8 cellular contexts compared by ENCODE assay signal in the genomic region with DNA sequence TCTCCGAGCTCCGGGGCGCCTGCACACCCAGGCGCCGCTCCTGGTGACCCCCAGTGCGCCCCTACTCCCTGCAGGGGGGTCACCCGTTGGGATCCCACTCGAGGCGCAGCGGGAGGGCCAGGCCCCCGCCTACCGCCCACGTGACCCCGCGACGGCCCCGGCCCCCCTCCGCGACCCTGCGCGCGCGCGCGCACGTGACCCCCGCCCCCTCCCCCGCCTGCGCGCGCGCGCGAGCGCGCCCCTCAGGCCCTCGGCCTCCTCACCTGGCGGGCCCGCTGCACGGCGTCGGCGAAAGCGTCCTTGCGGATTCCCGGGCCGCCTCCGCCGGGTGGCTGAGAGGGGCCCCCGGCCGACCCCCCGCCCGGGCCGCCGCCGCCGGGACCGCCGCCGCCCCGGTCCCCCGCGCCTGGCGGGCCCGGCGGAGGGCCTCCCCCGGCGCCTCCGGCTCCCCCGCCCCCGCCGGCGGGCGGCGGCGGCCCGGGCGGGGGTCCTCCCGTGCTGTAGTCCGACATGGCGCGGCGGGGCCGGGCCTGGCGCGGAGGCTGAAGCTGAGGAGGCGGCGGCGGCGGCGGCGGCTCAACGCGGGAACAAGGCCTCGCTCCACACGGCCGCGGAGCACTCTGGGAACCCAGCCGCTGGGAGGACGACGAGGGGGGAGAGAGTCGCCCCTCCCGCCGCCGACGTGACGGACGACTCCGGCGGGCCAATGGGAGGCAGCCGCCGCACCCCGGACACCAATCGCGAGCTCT. TPM values are rescaled to one million over a fixed set of nuclear protein-coding genes. Genes with fewer than 3 reads are reported as not detected.
DNase-seq lines count a peak whose midpoint lies in the region; ATAC-seq and FAIRE-seq lines count a peak whose summit lies in the region.

A gene with protein sequence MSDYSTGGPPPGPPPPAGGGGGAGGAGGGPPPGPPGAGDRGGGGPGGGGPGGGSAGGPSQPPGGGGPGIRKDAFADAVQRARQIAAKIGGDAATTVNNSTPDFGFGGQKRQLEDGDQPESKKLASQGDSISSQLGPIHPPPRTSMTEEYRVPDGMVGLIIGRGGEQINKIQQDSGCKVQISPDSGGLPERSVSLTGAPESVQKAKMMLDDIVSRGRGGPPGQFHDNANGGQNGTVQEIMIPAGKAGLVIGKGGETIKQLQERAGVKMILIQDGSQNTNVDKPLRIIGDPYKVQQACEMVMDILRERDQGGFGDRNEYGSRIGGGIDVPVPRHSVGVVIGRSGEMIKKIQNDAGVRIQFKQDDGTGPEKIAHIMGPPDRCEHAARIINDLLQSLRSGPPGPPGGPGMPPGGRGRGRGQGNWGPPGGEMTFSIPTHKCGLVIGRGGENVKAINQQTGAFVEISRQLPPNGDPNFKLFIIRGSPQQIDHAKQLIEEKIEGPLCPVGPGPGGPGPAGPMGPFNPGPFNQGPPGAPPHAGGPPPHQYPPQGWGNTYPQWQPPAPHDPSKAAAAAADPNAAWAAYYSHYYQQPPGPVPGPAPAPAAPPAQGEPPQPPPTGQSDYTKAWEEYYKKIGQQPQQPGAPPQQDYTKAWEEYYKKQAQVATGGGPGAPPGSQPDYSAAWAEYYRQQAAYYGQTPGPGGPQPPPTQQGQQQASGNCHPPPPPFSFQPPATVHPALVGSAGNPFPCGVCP (minus strand): TSS at position 622 of the 749 bp plus-strand sequence. CDS start 110 bp downstream, at position 512.

- DNase-seq in OCI-M1 (lab: John Stamatoyannopoulos, UW) = peak; percentile 1
- peak; percentile 44 for DNase-seq in astrocyte of the hippocampus (ENCODE audit: low read depth, low spot score)
- no peak for DNase-seq in small intestine
- DNase-seq in RCC 7860 (ENCODE audit: low spot score) = no peak
- no peak for DNase-seq in putamen (ENCODE audit: low spot score)
- no peak for DNase-seq in NCI-H2081 (lab: John Stamatoyannopoulos, UW)

- peak; percentile 1 for ATAC-seq in GM18867 (IDR thresholded peaks at IDR 0.05; ENCODE audit: unreplicated experiment)

- no peak for FAIRE-seq in small intestine (lab: Jason Lieb, UNC)
- FAIRE-seq in RCC 7860 (lab: Jason Lieb, UNC) = no peak

- H3K9me3 ChIP-seq in iPS-15b (ENCODE audit: control insufficient read depth, insufficient read depth, low read length) (no peaks in the 10 kb centered on the region), small intestine (ENCODE audit: control insufficient read depth, low read depth) (no peaks in the 10 kb centered on the region)

- H3K36me3 ChIP-seq in iPS-15b (ENCODE audit: control insufficient read depth, insufficient read depth, low read length) = peaks cover 31% of the 10 kb centered on the region
- H3K36me3 ChIP-seq in small intestine (ENCODE audit: control insufficient read depth in 2 of 2, insufficient read depth in 2 of 2, low read length in 2 of 2) = peaks cover 2 to 10% of the 10 kb centered on the region in 2 donors

- 0 to 1% (median 1%) methylated on average over 43 to 115 of the region's 115 CpGs for WGBS in small intestine, 3 donors

- H3K4me1 ChIP-seq in iPS-15b (ENCODE audit: control insufficient read depth, insufficient read depth, low read length) (peaks cover 5% of the 10 kb centered on the region), small intestine (ENCODE audit: control insufficient read depth in 2 of 2, insufficient read depth in 1 of 2, low read depth in 1 of 2, low read length in 1 of 2) (no peaks in the 10 kb centered on the region)

- H3K4me3 ChIP-seq in iPS-15b (ENCODE audit: low read depth, low read length) (peak within 1 kb of the TSS; percentile 96), small intestine (ENCODE audit: low read depth in 1 of 2, low read length in 2 of 2) (peak within 1 kb of the TSS; percentile 74 to 94)

- H3K27me3 ChIP-seq in iPS-15b (ENCODE audit: control insufficient read depth, insufficient read depth, low read length) (peaks cover under 1% of the 10 kb centered on the region), small intestine (ENCODE audit: control insufficient read depth in 2 of 2, insufficient read depth in 2 of 2, low read length in 2 of 2) (no peaks in the 10 kb centered on the region)

- peak within 1 kb of the TSS; percentile 37 to 38 for H3K27ac ChIP-seq in small intestine (ENCODE audit: low read depth in 1 of 2, low read length in 1 of 2)

- H3K9ac ChIP-seq in iPS-15b (ENCODE audit: low read depth, low read length) = peak within 1 kb of the TSS; percentile 90

RNA-seq across cellular contexts. Expression of the gene that starts here (rescaled TPM):
- 100 to 1,000 TPM in 1 of 3 donors, 10 to 100 TPM in 2; 80.7 to 227 (median 88.1) TPM for polyA plus RNA-seq in small intestine

Comparison
In these comparisons a context has a peak if more than half of its experiments do, and no peak if none do; other contexts are left out.
1. DNase-seq: peak in OCI-M1 (single experiment) and astrocyte of the hippocampus (single experiment); none in small intestine (single experiment), RCC 7860 (single experiment), putamen (single experiment) and NCI-H2081 (0 of 2).